8 cellular contexts compared by ENCODE assay signal in genomic region chr2:175004730-175004979, GRCh38. TPM values are rescaled to one million over a fixed set of nuclear protein-coding genes. Genes with fewer than 3 reads are reported as not detected.
DNase-seq lines count a peak whose midpoint lies in the region; ATAC-seq, FAIRE-seq and TF ChIP-seq lines count a peak whose summit lies in the region.

No MANE protein-coding gene starts in this region.

- TF ChIP-seq RAD21 in GM12878 (IDR thresholded peaks at IDR 0.05; ENCODE audit: insufficient read depth, low read depth, low read length): no peak

- TF ChIP-seq CTCF in HL-60 (IDR thresholded peaks at IDR 0.05; ENCODE audit: insufficient read depth, low read length) (no peak), GM12878 (IDR thresholded peaks at IDR 0.05 in 2 of 3, conservative IDR thresholded peaks at IDR 0.05 in 1 of 3; ENCODE audit: control insufficient read depth in 2 of 3, extremely low read depth in 1 of 3, insufficient read depth in 1 of 3, low read depth in 3 of 3, low read length in 3 of 3) (no peak), left lung (IDR thresholded peaks at IDR 0.05) (no peak), tibial artery (IDR thresholded peaks at IDR 0.05) (no peak)

- H3K27me3 Mint-ChIP-seq in activated naive CD4-positive, alpha-beta T cell treated with anti-CD3 and anti-CD28 coated beads for 36 hours (ENCODE audit: low read depth): peaks cover 60% of the 10 kb centered on the region

- peaks cover 11% of the 10 kb centered on the region for H3K4me1 Mint-ChIP-seq in activated naive CD4-positive, alpha-beta T cell treated with anti-CD3 and anti-CD28 coated beads for 36 hours (ENCODE audit: low read depth)

- H3K36me3 ChIP-seq in GM12878 (ENCODE audit: control insufficient read depth in 2 of 2, insufficient read depth in 2 of 2, low read length in 1 of 2): no peaks in the 10 kb centered on the region
- no peaks in the 10 kb centered on the region for H3K36me3 ChIP-seq in left lung
- H3K36me3 ChIP-seq in tibial artery: no peaks in the 10 kb centered on the region

- POLR2A ChIA-PET in GM12878 (lab: Charles Lee): no interaction called here

- no peaks in the 10 kb centered on the region for H3K9me3 Mint-ChIP-seq in activated naive CD4-positive, alpha-beta T cell treated with anti-CD3 and anti-CD28 coated beads for 36 hours

- DNase-seq in activated naive CD4-positive, alpha-beta T cell treated with anti-CD3 and anti-CD28 coated beads for 36 hours: no peak
- no peak for DNase-seq in activated naive CD4-positive, alpha-beta T cell treated with Interleukin-2 at 50 U/mL for 16 hours
- no peak for DNase-seq in HL-60 (ENCODE audit: low read depth in 1 of 2, low spot score in 1 of 2)
- no peak for DNase-seq in GM12878 (ENCODE audit: low read depth, low spot score)
- peak in 1 of 2 donors; percentile 76 for DNase-seq in left lung
- no peak for DNase-seq in tibial artery
- no peak for DNase-seq in activated CD4-positive, CD25-positive, alpha-beta regulatory T cell treated with anti-CD3 and anti-CD28 coated beads, Interleukin-2, amount 50 U/mL, for 72 hours
- no peak for DNase-seq in RKO (ENCODE audit: low spot score)

- WGBS in GM12878 (ENCODE audit: insufficient coverage, insufficient replicate concordance, low lambda C conversion rate, missing lambda C conversion rate): 0% methylated on average over 8 of the region's 32 CpGs

- CTCF ChIA-PET in activated naive CD4-positive, alpha-beta T cell treated with anti-CD3 and anti-CD28 coated beads for 36 hours (lab: Charles Lee): interaction anchor here (1.2 to 1.7 kb wide), 6 partner anchors 13 to 305 kb away, joined by 3 to 9 read pairs (median 4); no protein-coding TSS in a partner anchor
- CTCF ChIA-PET in GM12878 (lab: Yijun Ruan, JAX): no interaction called here

- H3K4me1 ChIP-seq in GM12878 (ENCODE audit: control insufficient read depth, insufficient read depth, low read length) (peaks cover 2% of the 10 kb centered on the region; the same call in 1 of the 2 replicates), left lung (peaks cover 0 to 13% of the 10 kb centered on the region in 2 donors), tibial artery (peaks cover 0 to 51% (median 6%) of the 10 kb centered on the region in 4 donors)

- H4K20me1 ChIP-seq in GM12878 (ENCODE audit: control insufficient read depth, insufficient read depth): no peaks in the 10 kb centered on the region

- no peaks in the 10 kb centered on the region for H3K79me2 ChIP-seq in GM12878 (ENCODE audit: control insufficient read depth, insufficient read depth, low read length)

- SMC1A ChIA-PET in GM12878 (lab: Charles Lee; ENCODE audit: uncharacterized antibody, unreplicated experiment): no interaction called here

- no peak for TF ChIP-seq POLR2A in GM12878 (IDR thresholded peaks at IDR 0.05; ENCODE audit: low read depth, low read length)

- no TSS peak for BruUV-seq in GM12878 (replicated peaks; lab: Mats Ljungman, UMichigan)

- H3K4me3 ChIP-seq in HL-60 (replicated peaks; ENCODE audit: insufficient read depth, low read length) (peak overlapping the region; percentile 64), GM12878 (peak overlapping the region; percentile 75; the same call in 1 of the 2 replicates), left lung (peak overlapping the region; percentile 58 to 62), tibial artery (peak overlapping the region; percentile 80 to 93)

- in situ Hi-C loops in GM12878 (cut with MboI): no loop called here

- RAD21 ChIA-PET in GM12878 (lab: Charles Lee; ENCODE audit: unreplicated experiment): no interaction called here

- peak overlapping the region; percentile 83 for H3K4me3 Mint-ChIP-seq in activated naive CD4-positive, alpha-beta T cell treated with anti-CD3 and anti-CD28 coated beads for 36 hours

- no peak for TF ChIP-seq EP300 in GM12878 (IDR thresholded peaks at IDR 0.05; ENCODE audit: borderline replicate concordance in 1 of 2, control insufficient read depth in 1 of 2, low read depth in 2 of 2, low read length in 2 of 2)

- no peaks in the 10 kb centered on the region for H3K36me3 Mint-ChIP-seq in activated naive CD4-positive, alpha-beta T cell treated with anti-CD3 and anti-CD28 coated beads for 36 hours (ENCODE audit: low read depth)

- ATAC-seq in GM12878 (peak; percentile 50), left lung (peak; percentile 57)

- intact Hi-C loops in activated naive CD4-positive, alpha-beta T cell treated with anti-CD3 and anti-CD28 coated beads for 36 hours (cut with micrococcal nuclease): no loop called here
- intact Hi-C loops in GM12878 (cut with micrococcal nuclease; ENCODE audit: unreplicated experiment) (no loop called here), left lung (cut with DNase I) (no loop called here), tibial artery (cut with DNase I; ENCODE audit: low total_unique reads) (no loop called here)

- no peak overlapping the region for H3K9ac ChIP-seq in GM12878 (ENCODE audit: control insufficient read depth, insufficient read depth, low read length)

- FAIRE-seq in GM12878 (lab: Jason Lieb, UNC): no peak

- H3K27me3 ChIP-seq in HL-60 (ENCODE audit: insufficient read depth, poor library complexity, severe bottlenecking) (peaks cover 58% of the 10 kb centered on the region), GM12878 (replicated peaks in 1 of 2; ENCODE audit: control insufficient read depth in 2 of 2, insufficient read depth in 2 of 2, low read length in 1 of 2) (peaks cover 2 to 33% of the 10 kb centered on the region in 2 experiments), left lung (peaks cover 47 to 82% of the 10 kb centered on the region in 2 donors), tibial artery (no peaks in the 10 kb centered on the region)

- H2AFZ ChIP-seq in GM12878 (ENCODE audit: control insufficient read depth, low read depth, low read length): no peak overlapping the region

- H3K27ac Mint-ChIP-seq in activated naive CD4-positive, alpha-beta T cell treated with anti-CD3 and anti-CD28 coated beads for 36 hours: no peak overlapping the region

- no peaks in the 10 kb centered on the region for H3K9me3 ChIP-seq in GM12878 (replicated peaks; ENCODE audit: control insufficient read depth, insufficient read depth, low read length)
- no peaks in the 10 kb centered on the region for H3K9me3 ChIP-seq in left lung
- no peaks in the 10 kb centered on the region for H3K9me3 ChIP-seq in tibial artery

- H3K4me2 ChIP-seq in GM12878 (ENCODE audit: control insufficient read depth, insufficient read depth): peak overlapping the region; percentile 94

- H3K27ac ChIP-seq in HL-60 (replicated peaks) (no peak overlapping the region), GM12878 (ENCODE audit: control insufficient read depth, insufficient read depth) (no peak overlapping the region), left lung (peak overlapping the region; percentile 52 to 82), tibial artery (peak overlapping the region; percentile 90 to 91)

TF ChIP-seq in GM12878, 131 proteins besides CTCF, POLR2A, EP300 and RAD21 (continues in another document):
- TF ChIP-seq LARP7 (IDR thresholded peaks at IDR 0.05) (no peak), MYB (IDR thresholded peaks at IDR 0.05; ENCODE audit: borderline replicate concordance, low read depth, low read length) (no peak), CHD4 (IDR thresholded peaks at IDR 0.05) (no peak), SPI1 (IDR thresholded peaks at IDR 0.05; ENCODE audit: borderline replicate concordance, insufficient read depth, low read depth, low read length) (no peak), RELA (IDR thresholded peaks at IDR 0.05; ENCODE audit: borderline replicate concordance, partially characterized antibody) (no peak), STAT3 (IDR thresholded peaks at IDR 0.05; ENCODE audit: low read depth, low read length) (no peak), HSF1 (IDR thresholded peaks at IDR 0.05; ENCODE audit: low read depth, low read length) (no peak), NBN (IDR thresholded peaks at IDR 0.05) (no peak), NFIC (IDR thresholded peaks at IDR 0.05; ENCODE audit: low read depth, low read length) (no peak), MEF2B (IDR thresholded peaks at IDR 0.05; ENCODE audit: partially characterized antibody, poor library complexity, severe bottlenecking) (no peak), FOS (IDR thresholded peaks at IDR 0.05; ENCODE audit: borderline replicate concordance, extremely low read depth, insufficient read length) (no peak)

RNA-seq across cellular contexts. Expression of gene CHN1, which starts 0.5 kb away (rescaled TPM):
- 1 to 10 TPM; 2.1 to 3.3 TPM for total RNA-seq in activated naive CD4-positive, alpha-beta T cell treated with anti-CD3 and anti-CD28 coated beads for 36 hours
- 1.2 and 2.6 TPM in 2 replicates for total RNA-seq in GM12878 (2013; cell fraction: nucleolus; rRNA removed)
- total RNA-seq in GM12878 (2014; rRNA removed) (0.65 TPM in 1 of 2 replicates, not detected in the other), GM12878 (2014; rRNA removed; fragmentation: Illumina TruSeq; extraction: Trizol) (0.36 and 0.69 TPM in 2 replicates), GM12878 (2021) (0.24 and 0.92 TPM in 2 replicates), left lung (10 to 100 TPM; 27.4 to 38.9 TPM)
- 0.38 TPM for polyA plus RNA-seq in GM12878 (2011; ENCODE audit: low read depth)
- polyA plus RNA-seq in GM12878 (2011; rRNA removed) (0.76 and 0.86 TPM in 2 replicates), GM12878 (2014; fragmentation: Illumina TruSeq; extraction: Trizol) (0.41 and 0.60 TPM in 2 replicates), GM12878 (2014; fragmentation: Nextera tagmentation; extraction: Ambion mirVana) (under 1 TPM; 0.27 to 0.53 TPM), GM12878 (2014; rRNA removed) (0.18 and 0.24 TPM in 2 replicates), GM12878 (2016; fragmentation: Nextera tagmentation; extraction: Ambion mirVana) (under 1 TPM; 0.58 to 0.92 TPM)
- polyA plus RNA-seq in GM12878 (2011; cell fraction: cytosol; rRNA removed): 0.38 and 0.40 TPM in 2 replicates
- 0.76 and 1.1 TPM in 2 replicates for polyA plus RNA-seq in GM12878 (2011; cell fraction: nucleus; rRNA removed)
- polyA plus RNA-seq in GM12878 (2012): 0.22 and 0.43 TPM in 2 replicates
- 0.82 and 1.8 TPM in 2 replicates for polyA minus RNA-seq in GM12878 (2011; rRNA and poly(A)+ RNA removed)
- polyA minus RNA-seq in GM12878 (2011; cell fraction: cytosol; rRNA and poly(A)+ RNA removed): 1.1 and 2.9 TPM in 2 replicates
- polyA minus RNA-seq in GM12878 (2011; cell fraction: nucleus; rRNA and poly(A)+ RNA removed): 1.2 and 3.8 TPM in 2 replicates

Comparison
In these comparisons a context has a peak if more than half of its experiments do, and no peak if none do; other contexts are left out.
1. H3K27ac ChIP-seq: peak in left lung (2 of 2) and tibial artery (2 of 2); none in HL-60 (single experiment) and GM12878 (single experiment).
2. RNA of gene CHN1, which starts 0.5 kb away (total RNA-seq): 27.4 to 38.9 TPM in left lung; 2.1 to 3.3 TPM in activated naive CD4-positive, alpha-beta T cell treated with anti-CD3 and anti-CD28 coated beads for 36 hours and 0.24 to 2.6 TPM in GM12878; every median in the first group is over 4 times any median in the second.
3. Peak in every context shown above with its lines, with median percentiles within 50 percentile points of each other: H3K4me3 ChIP-seq.